In the genomic region with DNA sequence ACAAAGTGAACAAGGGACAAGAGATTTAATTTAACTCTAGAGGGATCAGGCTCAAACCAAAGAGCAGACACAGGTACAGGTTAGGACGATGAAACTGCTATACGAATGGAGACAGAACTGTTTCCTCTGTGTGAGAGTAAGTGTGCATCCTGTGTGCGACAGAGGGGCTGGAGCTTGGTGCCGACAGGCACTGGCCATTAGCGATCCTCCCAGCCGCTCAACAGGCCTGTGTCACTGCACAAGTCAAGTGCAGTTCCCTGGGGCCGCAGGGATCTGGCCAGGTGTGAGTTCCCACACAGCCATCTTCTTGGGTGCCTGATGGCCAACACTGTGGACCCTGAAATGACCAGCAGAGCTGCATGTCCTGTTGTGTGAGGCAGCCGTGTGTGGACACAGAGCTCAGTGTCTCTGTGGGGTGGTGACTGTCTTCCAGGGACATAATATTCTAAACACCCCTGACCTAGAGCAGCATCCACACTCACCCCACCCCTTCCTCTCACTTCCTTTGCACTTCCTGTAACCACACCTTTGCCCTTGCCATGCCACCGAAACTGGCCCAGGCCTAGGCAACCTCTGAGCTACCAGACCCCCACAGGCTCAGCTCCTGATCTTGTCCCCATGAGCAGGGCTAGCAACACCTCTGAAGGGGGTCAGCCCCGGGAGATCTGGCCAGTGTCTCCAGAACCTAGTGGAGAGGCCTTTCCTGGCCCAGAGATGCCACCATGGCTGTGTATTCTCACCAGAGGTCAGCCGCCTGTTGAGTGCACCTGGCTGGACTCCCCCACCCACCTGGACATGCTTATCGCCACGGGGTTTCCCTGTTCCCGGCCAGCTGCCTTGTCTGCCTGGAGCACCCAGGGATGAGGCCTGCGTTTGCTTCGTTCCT, we compare ENCODE assay signal across 20 cellular contexts. TPM values are rescaled to one million over a fixed set of nuclear protein-coding genes. Genes with fewer than 3 reads are reported as not detected.
DNase-seq lines count a peak whose midpoint lies in the region; ATAC-seq, FAIRE-seq and TF ChIP-seq lines count a peak whose summit lies in the region.
"Had no signal": no experiment of that assay in that cellular context is flagged by ENCODE, and none has a peak within 500 bp of the region (broad histone marks: within the 10 kb centered on the region; RNA-seq: fewer than 3 reads in every experiment).

No MANE protein-coding gene starts in this region.

- H3K4me1 ChIP-seq in astrocyte (ENCODE audit: insufficient read depth, low read length), result no peaks in the 10 kb centered on the region
- H3K4me1 ChIP-seq in neural progenitor cell, result peaks cover 9% of the 10 kb centered on the region
- peaks cover 0 to 8% (median 2%) of the 10 kb centered on the region in 4 donors for H3K4me1 ChIP-seq in upper lobe of left lung
- no peaks in the 10 kb centered on the region for H3K4me1 ChIP-seq in right cardiac atrium (ENCODE audit: control insufficient read depth, insufficient read depth, low read length)

- H4K20me1 ChIP-seq in astrocyte (ENCODE audit: insufficient read depth, low read length) (no peaks in the 10 kb centered on the region), neural progenitor cell (ENCODE audit: low read depth) (no peaks in the 10 kb centered on the region)

- intact Hi-C loops in right cardiac atrium (cut with DNase I), result loop anchor here in 1 of 4 donors (10.0 kb wide), 1 partner anchor 148 kb away; a partner anchor contains a TSS

- no peaks in the 10 kb centered on the region for H3K79me2 ChIP-seq in astrocyte (ENCODE audit: insufficient read depth, low read length)
- H3K79me2 ChIP-seq in neural progenitor cell (ENCODE audit: low read depth), result no peaks in the 10 kb centered on the region

- H3F3A ChIP-seq in neural progenitor cell (ENCODE audit: low read depth), result no peaks in the 10 kb centered on the region

- no peak for TF ChIP-seq CTCF in astrocyte (IDR thresholded peaks at IDR 0.05; ENCODE audit: insufficient read depth, low read depth, low read length)
- TF ChIP-seq CTCF in neural progenitor cell (IDR thresholded peaks at IDR 0.05), result no peak
- no peak for TF ChIP-seq CTCF in upper lobe of left lung (IDR thresholded peaks at IDR 0.05)

- FAIRE-seq in astrocyte (lab: Jason Lieb, UNC), result no peak
- FAIRE-seq: D721Med had no signal

- no peak for ATAC-seq in upper lobe of left lung (ENCODE audit: low FRiP score in 2 of 2)
- no peak for ATAC-seq in right cardiac atrium

- no peaks in the 10 kb centered on the region for H3K36me3 Mint-ChIP-seq in astrocyte (ENCODE audit: low read depth, unreplicated experiment)
- H3K36me3 Mint-ChIP-seq in neural progenitor cell, result no peaks in the 10 kb centered on the region

- H2AFZ ChIP-seq in astrocyte (ENCODE audit: low read depth, low read length) (no peak overlapping the region), neural progenitor cell (replicated peaks) (peak overlapping the region; percentile 87)

- H3K4me3 Mint-ChIP-seq in astrocyte (ENCODE audit: unreplicated experiment) (peak overlapping the region; percentile 9), neural progenitor cell (no peak overlapping the region)

- H3K9ac ChIP-seq in astrocyte (ENCODE audit: low read length), result no peak overlapping the region
- H3K9ac ChIP-seq in neural progenitor cell, result no peak overlapping the region
- H3K9ac ChIP-seq: KMS-11 had no signal

- peaks cover 20% of the 10 kb centered on the region for H3K27me3 Mint-ChIP-seq in astrocyte (ENCODE audit: low read depth, unreplicated experiment)
- peaks cover 8% of the 10 kb centered on the region for H3K27me3 Mint-ChIP-seq in neural progenitor cell (ENCODE audit: insufficient read depth, low read depth)

- H3K27ac ChIP-seq in astrocyte (ENCODE audit: low read depth, low read length), result no peak overlapping the region
- no peak overlapping the region for H3K27ac ChIP-seq in neural progenitor cell
- no peak overlapping the region for H3K27ac ChIP-seq in upper lobe of left lung
- H3K27ac ChIP-seq in right cardiac atrium (ENCODE audit: low read length), result no peak overlapping the region
- H3K27ac ChIP-seq: KMS-11 had no signal

- H3K4me3 ChIP-seq in astrocyte (ENCODE audit: insufficient read depth, low read depth, low read length) (no peak overlapping the region), neural progenitor cell (no peak overlapping the region), upper lobe of left lung (no peak overlapping the region), right cardiac atrium (ENCODE audit: low read length) (no peak overlapping the region)

- WGBS in upper lobe of left lung, 2 donors, result 82 to 83% methylated on average over 13 to 16 of the region's 16 CpGs
- WGBS in right cardiac atrium, result 71% methylated on average over 16 of the region's 16 CpGs

- TF ChIP-seq POLR2A in upper lobe of left lung (IDR thresholded peaks at IDR 0.05), result no peak

- no peaks in the 10 kb centered on the region for H3K9me3 Mint-ChIP-seq in astrocyte (ENCODE audit: unreplicated experiment)
- no peaks in the 10 kb centered on the region for H3K9me3 Mint-ChIP-seq in neural progenitor cell

- DNase-seq in activated gamma-delta T cell treated with Interleukin-2 at 50 U/mL for 16 hours (peak; percentile 29), activated gamma-delta T cell (lab: John Stamatoyannopoulos, UW) (no peak), NCI-H146 treated with DMSO at 0.1 percent for 48 hours (lab: John Stamatoyannopoulos, UW; ENCODE audit: unreplicated experiment) (peak; percentile 79), astrocyte (ENCODE audit: low read depth) (no peak), neural progenitor cell (ENCODE audit: low spot score) (no peak), T-helper 9 cell (no peak), upper lobe of left lung (no peak), right cardiac atrium (no peak)
- DNase-seq: activated CD4-positive, CD25-positive, alpha-beta regulatory T cell treated with anti-CD3 and anti-CD28 coated beads, Interleukin-2, amount 50 U/mL, for 72 hours; foreskin melanocyte; GF-D8; NCI-H1694; NCI-H510A; nucleus accumbens; RPMI8226; stimulated activated CD4-positive, alpha-beta T cell treated with anti-CD3 and anti-CD28 coated beads, Interleukin-4, amount 100 ng/mL, for 24 hours; trophoblast cell had no signal

- H3K27me3 ChIP-seq in astrocyte (ENCODE audit: insufficient read depth, low read length) (no peaks in the 10 kb centered on the region), neural progenitor cell (no peaks in the 10 kb centered on the region), upper lobe of left lung (no peaks in the 10 kb centered on the region), right cardiac atrium (ENCODE audit: control insufficient read depth, insufficient read depth) (no peaks in the 10 kb centered on the region)

- TF ChIP-seq EP300 in upper lobe of left lung (IDR thresholded peaks at IDR 0.05), result no peak

- H3K9me3 ChIP-seq in astrocyte (ENCODE audit: insufficient read depth, low read depth, low read length) (no peaks in the 10 kb centered on the region), neural progenitor cell (ENCODE audit: low read depth) (no peaks in the 10 kb centered on the region), upper lobe of left lung (no peaks in the 10 kb centered on the region), right cardiac atrium (ENCODE audit: control insufficient read depth, low read length) (no peaks in the 10 kb centered on the region)

- H3K4me2 ChIP-seq in astrocyte (ENCODE audit: low read length) (no peak overlapping the region), neural progenitor cell (peak overlapping the region; percentile 27)
- H3K4me2 ChIP-seq: KMS-11 had no signal

- H3K36me3 ChIP-seq in astrocyte (ENCODE audit: insufficient read depth, low read length) (no peaks in the 10 kb centered on the region), neural progenitor cell (no peaks in the 10 kb centered on the region), upper lobe of left lung (no peaks in the 10 kb centered on the region)

- H3K4me1 Mint-ChIP-seq in astrocyte (ENCODE audit: low read depth, unreplicated experiment) (no peaks in the 10 kb centered on the region), neural progenitor cell (peaks cover 8% of the 10 kb centered on the region)

- H3K27ac Mint-ChIP-seq in astrocyte (ENCODE audit: unreplicated experiment), result no peak overlapping the region
- H3K27ac Mint-ChIP-seq in neural progenitor cell, result peak overlapping the region; percentile 53

RNA-seq across cellular contexts. Expression of a gene that starts 11.7 kb away (rescaled TPM):
- total RNA-seq in astrocyte (55.2 and 65.2 TPM in 2 replicates), neural progenitor cell (ENCODE audit: low replicate concordance) (32.2 and 63.7 TPM in 2 replicates), upper lobe of left lung (10 to 100 TPM; 24.2 to 92.2 (median 54.6) TPM), right cardiac atrium (10 to 100 TPM; 49.5 to 68.1 (median 55.3) TPM)
- polyA plus RNA-seq in right cardiac atrium, result 46.2 TPM

RNA-seq across cellular contexts. Expression of a gene that starts 34.4 kb away (rescaled TPM):
- total RNA-seq in astrocyte, result not detected in 2 replicates
- total RNA-seq in neural progenitor cell (ENCODE audit: low replicate concordance), result not detected in 2 replicates
- 100 to 1,000 TPM in 3 of 6 donors, 10 to 100 TPM in 3; 33.5 to 306 (median 88.1) TPM for total RNA-seq in upper lobe of left lung
- 10 to 100 TPM; 22.2 to 45.5 (median 32.4) TPM for total RNA-seq in right cardiac atrium
- 58.4 TPM for polyA plus RNA-seq in right cardiac atrium
- polyA plus RNA-seq: AG04450 had no signal

RNA-seq across cellular contexts. Expression of a gene that starts 34.4 kb away (rescaled TPM):
- total RNA-seq in astrocyte, result 18.3 and 21.6 TPM in 2 replicates
- total RNA-seq in neural progenitor cell (ENCODE audit: low replicate concordance), result 0.39 and 1.5 TPM in 2 replicates
- total RNA-seq in upper lobe of left lung, result 1 to 10 TPM; 1.0 to 4.3 (median 2.3) TPM
- total RNA-seq in right cardiac atrium, result 1 to 10 TPM; 4.5 to 6.5 (median 5.0) TPM
- polyA plus RNA-seq in right cardiac atrium, result 3.2 TPM

Comparison
In these comparisons a context has a peak if more than half of its experiments do, and no peak if none do; other contexts are left out.
1. DNase-seq: peak in activated gamma-delta T cell treated with Interleukin-2 at 50 U/mL for 16 hours (single experiment) and NCI-H146 treated with DMSO at 0.1 percent for 48 hours (single experiment); none in activated gamma-delta T cell (single experiment), astrocyte (single experiment), neural progenitor cell (single experiment), T-helper 9 cell (single experiment), upper lobe of left lung (0 of 2) and right cardiac atrium (0 of 3).
2. RNA of a gene that starts 34.4 kb away (total RNA-seq): 33.5 to 306 TPM in upper lobe of left lung and 22.2 to 45.5 TPM in right cardiac atrium; not detected in astrocyte and not detected in neural progenitor cell; every median in the first group is over 10 times any median in the second.